In the genomic region with DNA sequence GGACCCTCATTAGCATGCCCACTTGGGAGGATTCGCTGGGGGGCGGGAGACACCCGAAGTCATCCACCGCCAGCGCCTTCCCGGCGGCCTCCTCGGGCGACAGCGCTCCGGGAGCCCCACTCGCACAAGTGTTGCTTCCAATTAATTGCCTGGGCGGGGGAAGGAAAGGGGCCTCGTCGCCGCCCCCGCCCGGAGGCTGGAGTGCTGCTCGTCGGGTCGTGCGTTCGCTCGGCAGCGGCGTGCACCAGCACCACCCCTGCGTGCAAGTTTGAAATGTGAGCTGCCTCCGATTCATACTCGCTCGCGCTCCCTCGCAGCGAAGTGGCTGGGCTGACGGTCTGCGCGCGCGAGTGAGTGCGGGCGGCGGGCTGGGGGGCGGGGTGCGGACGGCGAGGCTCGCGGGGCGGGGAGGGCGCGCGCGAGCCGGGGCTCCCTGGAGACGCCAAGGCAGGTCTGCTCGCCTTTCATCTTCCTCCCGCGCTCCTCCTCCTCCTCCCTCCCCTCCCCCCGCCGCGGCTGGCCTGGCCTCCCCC, we compare ENCODE assay signal across 8 cellular contexts.
DNase-seq lines count a peak whose midpoint lies in the region; ATAC-seq and TF ChIP-seq lines count a peak whose summit lies in the region.

No MANE protein-coding gene starts in this region.

- peak overlapping the region in 1 of 2 donors; percentile 97 for H3K27ac Mint-ChIP-seq in stimulated activated naive CD8-positive, alpha-beta T cell treated with anti-CD3 and anti-CD28 coated beads, Interleukin-15, amount 100 ng/mL, for 72 hours

- peak overlapping the region; percentile 37 to 62 for H3K4me3 ChIP-seq in mucosa of rectum (ENCODE audit: low read length in 2 of 2)

- no peaks in the 10 kb centered on the region for H3K27me3 Mint-ChIP-seq in stimulated activated naive CD8-positive, alpha-beta T cell treated with anti-CD3 and anti-CD28 coated beads, Interleukin-15, amount 100 ng/mL, for 72 hours

- peak overlapping the region; percentile 82 to 91 for H3K4me3 Mint-ChIP-seq in stimulated activated naive CD8-positive, alpha-beta T cell treated with anti-CD3 and anti-CD28 coated beads, Interleukin-15, amount 100 ng/mL, for 72 hours

- H3K4me1 ChIP-seq in mucosa of rectum (ENCODE audit: control insufficient read depth in 2 of 2, insufficient read depth in 2 of 2, low read length in 2 of 2) = peaks cover 38 to 47% of the 10 kb centered on the region in 2 donors

- ATAC-seq in HG02623 (IDR thresholded peaks at IDR 0.05; ENCODE audit: unreplicated experiment) = peak; percentile 20
- peak; percentile 61 for ATAC-seq in stimulated activated naive CD8-positive, alpha-beta T cell treated with anti-CD3 and anti-CD28 coated beads, Interleukin-15, amount 100 ng/mL, for 72 hours

- no peaks in the 10 kb centered on the region for H3K36me3 ChIP-seq in mucosa of rectum (ENCODE audit: control insufficient read depth in 2 of 2, insufficient read depth in 2 of 2, low read length in 2 of 2)

- DNase-seq in NCI-H2227 treated with DMSO at 0.1 percent for 48 hours (lab: John Stamatoyannopoulos, UW) (peak; percentile 23), activated T-cell treated with anti-CD3 and anti-CD28 coated beads for 1 hour (ENCODE audit: low read depth) (peak; percentile 24), erythroblast (lab: John Stamatoyannopoulos, UW) (peak; percentile 8 to 11), HUDEP-2 (lab: John Stamatoyannopoulos, UW; ENCODE audit: unreplicated experiment in 76 of 76) (no peak)
- DNase-seq in stimulated activated naive CD8-positive, alpha-beta T cell treated with anti-CD3 and anti-CD28 coated beads, Interleukin-15, amount 100 ng/mL, for 72 hours = peak; percentile 76 to 78

- no peaks in the 10 kb centered on the region for H3K9me3 Mint-ChIP-seq in stimulated activated naive CD8-positive, alpha-beta T cell treated with anti-CD3 and anti-CD28 coated beads, Interleukin-15, amount 100 ng/mL, for 72 hours

- H3K27ac ChIP-seq in mucosa of rectum (ENCODE audit: low read depth in 2 of 2, low read length in 2 of 2) = peak overlapping the region; percentile 34 to 73

- H3K27me3 ChIP-seq in mucosa of rectum (ENCODE audit: control insufficient read depth in 2 of 2, insufficient read depth in 2 of 2, low read length in 2 of 2) = peaks cover 0 to 3% of the 10 kb centered on the region in 2 donors

- no peak overlapping the region for H3K9ac ChIP-seq in mucosa of rectum (ENCODE audit: low read depth in 1 of 2, low read length in 2 of 2)

- peaks cover 53% of the 10 kb centered on the region for H3K4me1 Mint-ChIP-seq in stimulated activated naive CD8-positive, alpha-beta T cell treated with anti-CD3 and anti-CD28 coated beads, Interleukin-15, amount 100 ng/mL, for 72 hours

- H3K9me3 ChIP-seq in mucosa of rectum (ENCODE audit: control insufficient read depth in 2 of 2, low read length in 2 of 2) = no peaks in the 10 kb centered on the region

- TF ChIP-seq POLR2A in GM10847 (IDR thresholded peaks at IDR 0.05; ENCODE audit: extremely low read depth, insufficient read length) (peak; percentile 57), erythroblast (IDR thresholded peaks at IDR 0.05; ENCODE audit: low read length) (no peak)

Comparison
In these comparisons a context has a peak if more than half of its experiments do, and no peak if none do; other contexts are left out.
1. DNase-seq: peak in NCI-H2227 treated with DMSO at 0.1 percent for 48 hours (single experiment), activated T-cell treated with anti-CD3 and anti-CD28 coated beads for 1 hour (single experiment), erythroblast (2 of 2) and stimulated activated naive CD8-positive, alpha-beta T cell treated with anti-CD3 and anti-CD28 coated beads, Interleukin-15, amount 100 ng/mL, for 72 hours (2 of 2); none in HUDEP-2 (0 of 76).